In genomic region chr4:81602853-81603252, GRCh38 we compare ENCODE assay signal across 3 cellular contexts.
A peak's percentile ranks its signal among the peaks of the same experiment; 100 is the strongest.
TF ChIP-seq lines count a peak whose summit lies in the region.

No MANE protein-coding gene starts in this region.

TF ChIP-seq in A549, 52 proteins besides CTCF, POLR2A, EP300 and RAD21 (continued from another document):
- TF ChIP-seq CBX2 (IDR thresholded peaks at IDR 0.05; ENCODE audit: borderline replicate concordance, low read depth) (no peak), RNF2 (IDR thresholded peaks at IDR 0.05; ENCODE audit: borderline replicate concordance, low read depth) (no peak), BHLHE40 (IDR thresholded peaks at IDR 0.05; ENCODE audit: low read depth, low read length) (no peak), BCL3 (IDR thresholded peaks at IDR 0.05) (no peak), NPAS2 (CRISPR knock-in tag; IDR thresholded peaks at IDR 0.05; ENCODE audit: borderline replicate concordance) (no peak)

TF ChIP-seq in IMR-90, 13 proteins besides CTCF, POLR2A, EP300 and RAD21 (continued from another document):
- TF ChIP-seq FOS (IDR thresholded peaks at IDR 0.05; ENCODE audit: low read depth, low read length) (no peak), ELK1 (IDR thresholded peaks at IDR 0.05; ENCODE audit: borderline replicate concordance, low read depth, low read length) (no peak), USF2 (IDR thresholded peaks at IDR 0.05; ENCODE audit: low read depth, low read length) (no peak), BHLHE40 (IDR thresholded peaks at IDR 0.05; ENCODE audit: low read depth, low read length) (no peak), MAFK (IDR thresholded peaks at IDR 0.05; ENCODE audit: low read depth, low read length) (peak; percentile 94), SMC3 (IDR thresholded peaks at IDR 0.05; ENCODE audit: low read depth, low read length) (no peak), CHD1 (IDR thresholded peaks at IDR 0.05; ENCODE audit: low read depth, low read length) (no peak)

TF ChIP-seq in H1, 55 proteins besides CTCF, POLR2A, EP300 and RAD21 (continued from another document):
- TF ChIP-seq MAFK (IDR thresholded peaks at IDR 0.05; ENCODE audit: low read depth, low read length) (peak; percentile 76), SP4 (IDR thresholded peaks at IDR 0.05; ENCODE audit: low read length) (no peak), TBP (IDR thresholded peaks at IDR 0.05; ENCODE audit: low read depth, low read length) (no peak)
